Comparison of ENCODE assay signal across 1 cellular context in the genomic region with DNA sequence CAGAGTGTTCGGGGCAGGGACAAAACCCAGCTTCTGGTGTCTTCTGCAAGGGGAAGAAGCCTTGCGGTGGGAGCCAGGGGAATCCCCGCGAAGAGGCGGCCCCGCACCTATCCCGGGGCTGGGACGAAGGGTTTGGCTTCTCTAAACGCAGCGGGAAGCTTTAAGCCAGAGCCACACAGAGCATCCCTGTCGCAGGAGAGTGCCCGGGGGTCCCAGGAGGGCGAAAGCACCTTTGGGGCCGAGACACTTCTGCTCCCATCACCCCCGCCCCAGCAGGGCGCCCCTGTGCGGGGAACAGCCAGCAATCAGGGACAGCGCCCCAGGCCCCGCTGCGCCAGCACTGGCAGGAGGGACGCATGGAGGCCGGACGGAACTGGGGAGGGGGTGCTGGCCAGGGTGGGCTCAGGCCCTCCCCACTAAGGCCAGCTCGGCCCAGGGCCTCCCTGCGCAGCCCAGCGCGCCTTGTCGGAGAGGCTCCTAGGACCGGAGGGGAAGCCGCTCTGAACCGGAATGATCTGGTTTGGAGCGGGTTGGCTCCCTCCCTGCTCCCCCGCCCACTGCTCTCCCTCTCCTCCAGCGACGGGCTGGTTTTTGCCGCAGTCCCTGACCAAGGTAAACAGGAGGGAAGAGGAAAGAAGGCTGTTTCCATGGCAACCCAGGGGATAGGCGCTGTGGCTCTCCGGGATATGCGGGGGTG.
TF ChIP-seq lines count a peak whose summit lies in the region.

No MANE protein-coding gene starts in this region.

TF ChIP-seq in endothelial cell of umbilical vein, 7 proteins besides CTCF, POLR2A, EP300 and RAD21 (continued from another document):
- TF ChIP-seq, protein P1, sequence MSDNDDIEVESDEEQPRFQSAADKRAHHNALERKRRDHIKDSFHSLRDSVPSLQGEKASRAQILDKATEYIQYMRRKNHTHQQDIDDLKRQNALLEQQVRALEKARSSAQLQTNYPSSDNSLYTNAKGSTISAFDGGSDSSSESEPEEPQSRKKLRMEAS (IDR thresholded peaks at IDR 0.05; ENCODE audit: insufficient read depth, insufficient read length), result no peak
- TF ChIP-seq FOS (IDR thresholded peaks at IDR 0.05; ENCODE audit: borderline replicate concordance, insufficient read depth, low read length) (no peak), EZH2 (IDR thresholded peaks at IDR 0.05; ENCODE audit: borderline replicate concordance, low read depth, low read length, severe bottlenecking) (no peak), MYC (IDR thresholded peaks at IDR 0.05; ENCODE audit: low read depth, low read length) (no peak), POLR2AphosphoS5 (IDR thresholded peaks at IDR 0.05; ENCODE audit: insufficient read depth, low read depth, low read length) (no peak)
